Comparison of ENCODE assay signal across 1 cellular context in the genomic region with DNA sequence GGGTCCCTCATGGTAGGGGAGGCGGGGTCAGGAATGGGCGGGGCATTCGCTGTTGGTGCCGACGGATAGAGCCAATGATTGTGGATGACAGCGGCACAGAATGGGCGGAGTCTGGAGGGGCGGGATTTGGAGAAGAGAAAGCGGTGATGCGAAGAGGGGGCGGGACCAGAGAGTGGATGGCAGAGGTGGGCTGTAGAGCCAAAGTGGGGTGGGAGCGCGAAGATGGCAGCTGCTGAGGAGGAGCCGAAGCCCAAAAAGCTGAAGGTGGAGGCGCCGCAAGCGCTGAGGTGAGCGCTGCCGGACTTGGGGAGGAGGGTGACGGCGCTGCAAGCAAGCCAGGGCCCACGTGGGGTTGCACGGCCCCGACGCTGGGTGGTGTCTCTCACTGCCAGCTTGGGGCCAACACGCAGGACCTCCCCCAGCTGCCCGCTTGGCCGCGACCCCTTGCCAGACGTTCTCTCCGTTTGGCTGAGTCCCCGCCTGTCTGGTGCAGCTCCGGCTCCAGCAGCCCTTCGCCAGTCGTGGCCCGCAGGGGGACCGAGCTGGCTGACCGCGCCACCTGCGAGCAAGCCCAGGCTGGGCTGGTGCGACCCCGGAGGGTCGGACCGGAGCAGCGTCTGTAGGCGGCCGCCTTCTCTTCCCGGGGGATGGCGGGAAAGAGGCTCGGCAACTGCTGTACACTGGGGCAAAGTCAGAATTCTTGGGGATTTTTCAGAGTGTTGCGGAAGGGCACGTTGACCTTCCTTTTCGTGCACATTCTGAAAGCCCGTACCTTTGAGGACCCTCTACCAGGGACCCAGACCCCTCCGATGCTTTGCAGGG.
TF ChIP-seq lines count a peak whose summit lies in the region.

A gene (plus strand): TSS at position 165 of the 822 bp plus-strand sequence. CDS start 58 bp downstream, at position 223.

TF ChIP-seq in WTC11, 78 proteins besides CTCF, POLR2A, EP300 and RAD21 (continued from another document):
- TF ChIP-seq, protein P1, sequence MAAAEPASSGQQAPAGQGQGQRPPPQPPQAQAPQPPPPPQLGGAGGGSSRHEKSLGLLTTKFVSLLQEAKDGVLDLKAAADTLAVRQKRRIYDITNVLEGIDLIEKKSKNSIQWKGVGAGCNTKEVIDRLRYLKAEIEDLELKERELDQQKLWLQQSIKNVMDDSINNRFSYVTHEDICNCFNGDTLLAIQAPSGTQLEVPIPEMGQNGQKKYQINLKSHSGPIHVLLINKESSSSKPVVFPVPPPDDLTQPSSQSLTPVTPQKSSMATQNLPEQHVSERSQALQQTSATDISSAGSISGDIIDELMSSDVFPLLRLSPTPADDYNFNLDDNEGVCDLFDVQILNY (CRISPR knock-in tag; IDR thresholded peaks at IDR 0.05) = no peak; the same call in 1 of the 2 replicates
- TF ChIP-seq, protein P2, sequence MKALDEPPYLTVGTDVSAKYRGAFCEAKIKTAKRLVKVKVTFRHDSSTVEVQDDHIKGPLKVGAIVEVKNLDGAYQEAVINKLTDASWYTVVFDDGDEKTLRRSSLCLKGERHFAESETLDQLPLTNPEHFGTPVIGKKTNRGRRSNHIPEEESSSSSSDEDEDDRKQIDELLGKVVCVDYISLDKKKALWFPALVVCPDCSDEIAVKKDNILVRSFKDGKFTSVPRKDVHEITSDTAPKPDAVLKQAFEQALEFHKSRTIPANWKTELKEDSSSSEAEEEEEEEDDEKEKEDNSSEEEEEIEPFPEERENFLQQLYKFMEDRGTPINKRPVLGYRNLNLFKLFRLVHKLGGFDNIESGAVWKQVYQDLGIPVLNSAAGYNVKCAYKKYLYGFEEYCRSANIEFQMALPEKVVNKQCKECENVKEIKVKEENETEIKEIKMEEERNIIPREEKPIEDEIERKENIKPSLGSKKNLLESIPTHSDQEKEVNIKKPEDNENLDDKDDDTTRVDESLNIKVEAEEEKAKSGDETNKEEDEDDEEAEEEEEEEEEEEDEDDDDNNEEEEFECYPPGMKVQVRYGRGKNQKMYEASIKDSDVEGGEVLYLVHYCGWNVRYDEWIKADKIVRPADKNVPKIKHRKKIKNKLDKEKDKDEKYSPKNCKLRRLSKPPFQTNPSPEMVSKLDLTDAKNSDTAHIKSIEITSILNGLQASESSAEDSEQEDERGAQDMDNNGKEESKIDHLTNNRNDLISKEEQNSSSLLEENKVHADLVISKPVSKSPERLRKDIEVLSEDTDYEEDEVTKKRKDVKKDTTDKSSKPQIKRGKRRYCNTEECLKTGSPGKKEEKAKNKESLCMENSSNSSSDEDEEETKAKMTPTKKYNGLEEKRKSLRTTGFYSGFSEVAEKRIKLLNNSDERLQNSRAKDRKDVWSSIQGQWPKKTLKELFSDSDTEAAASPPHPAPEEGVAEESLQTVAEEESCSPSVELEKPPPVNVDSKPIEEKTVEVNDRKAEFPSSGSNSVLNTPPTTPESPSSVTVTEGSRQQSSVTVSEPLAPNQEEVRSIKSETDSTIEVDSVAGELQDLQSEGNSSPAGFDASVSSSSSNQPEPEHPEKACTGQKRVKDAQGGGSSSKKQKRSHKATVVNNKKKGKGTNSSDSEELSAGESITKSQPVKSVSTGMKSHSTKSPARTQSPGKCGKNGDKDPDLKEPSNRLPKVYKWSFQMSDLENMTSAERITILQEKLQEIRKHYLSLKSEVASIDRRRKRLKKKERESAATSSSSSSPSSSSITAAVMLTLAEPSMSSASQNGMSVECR (CRISPR knock-in tag; IDR thresholded peaks at IDR 0.05; ENCODE audit: borderline replicate concordance) = peak; percentile 30; the same call in 1 of the 2 replicates
- TF ChIP-seq, protein P3, sequence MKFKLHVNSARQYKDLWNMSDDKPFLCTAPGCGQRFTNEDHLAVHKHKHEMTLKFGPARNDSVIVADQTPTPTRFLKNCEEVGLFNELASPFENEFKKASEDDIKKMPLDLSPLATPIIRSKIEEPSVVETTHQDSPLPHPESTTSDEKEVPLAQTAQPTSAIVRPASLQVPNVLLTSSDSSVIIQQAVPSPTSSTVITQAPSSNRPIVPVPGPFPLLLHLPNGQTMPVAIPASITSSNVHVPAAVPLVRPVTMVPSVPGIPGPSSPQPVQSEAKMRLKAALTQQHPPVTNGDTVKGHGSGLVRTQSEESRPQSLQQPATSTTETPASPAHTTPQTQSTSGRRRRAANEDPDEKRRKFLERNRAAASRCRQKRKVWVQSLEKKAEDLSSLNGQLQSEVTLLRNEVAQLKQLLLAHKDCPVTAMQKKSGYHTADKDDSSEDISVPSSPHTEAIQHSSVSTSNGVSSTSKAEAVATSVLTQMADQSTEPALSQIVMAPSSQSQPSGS (CRISPR knock-in tag; IDR thresholded peaks at IDR 0.05; ENCODE audit: borderline replicate concordance, low read depth) = no peak; the same call in 1 of the 2 replicates
- TF ChIP-seq, protein P4, sequence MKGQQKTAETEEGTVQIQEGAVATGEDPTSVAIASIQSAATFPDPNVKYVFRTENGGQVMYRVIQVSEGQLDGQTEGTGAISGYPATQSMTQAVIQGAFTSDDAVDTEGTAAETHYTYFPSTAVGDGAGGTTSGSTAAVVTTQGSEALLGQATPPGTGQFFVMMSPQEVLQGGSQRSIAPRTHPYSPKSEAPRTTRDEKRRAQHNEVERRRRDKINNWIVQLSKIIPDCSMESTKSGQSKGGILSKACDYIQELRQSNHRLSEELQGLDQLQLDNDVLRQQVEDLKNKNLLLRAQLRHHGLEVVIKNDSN (CRISPR knock-in tag; IDR thresholded peaks at IDR 0.05) = peak; percentile 41; the same call in 1 of the 2 replicates
- TF ChIP-seq FOXP1 (CRISPR knock-in tag; IDR thresholded peaks at IDR 0.05; ENCODE audit: borderline replicate concordance) (peak; percentile 77; the same call in 1 of the 2 replicates), ZNF423 (CRISPR knock-in tag; IDR thresholded peaks at IDR 0.05) (no peak), NFYB (CRISPR knock-in tag; conservative IDR thresholded peaks at IDR 0.05; ENCODE audit: low read depth) (peak; percentile 32; the same call in 1 of the 2 replicates), JAZF1 (CRISPR knock-in tag; IDR thresholded peaks at IDR 0.05) (no peak), ATF1 (CRISPR knock-in tag; IDR thresholded peaks at IDR 0.05) (no peak), ZNF263 (CRISPR knock-in tag; IDR thresholded peaks at IDR 0.05; ENCODE audit: low read depth) (no peak), NR3C1 (CRISPR knock-in tag; conservative IDR thresholded peaks at IDR 0.05; ENCODE audit: low read depth) (no peak)
- TF ChIP-seq, protein P5, sequence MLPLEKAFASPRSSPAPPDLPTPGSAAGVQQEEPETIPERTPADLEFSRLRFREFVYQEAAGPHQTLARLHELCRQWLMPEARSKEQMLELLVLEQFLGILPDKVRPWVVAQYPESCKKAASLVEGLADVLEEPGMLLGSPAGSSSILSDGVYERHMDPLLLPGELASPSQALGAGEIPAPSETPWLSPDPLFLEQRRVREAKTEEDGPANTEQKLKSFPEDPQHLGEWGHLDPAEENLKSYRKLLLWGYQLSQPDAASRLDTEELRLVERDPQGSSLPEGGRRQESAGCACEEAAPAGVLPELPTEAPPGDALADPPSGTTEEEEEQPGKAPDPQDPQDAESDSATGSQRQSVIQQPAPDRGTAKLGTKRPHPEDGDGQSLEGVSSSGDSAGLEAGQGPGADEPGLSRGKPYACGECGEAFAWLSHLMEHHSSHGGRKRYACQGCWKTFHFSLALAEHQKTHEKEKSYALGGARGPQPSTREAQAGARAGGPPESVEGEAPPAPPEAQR (CRISPR knock-in tag; IDR thresholded peaks at IDR 0.05) = no peak
- TF ChIP-seq, protein P6, sequence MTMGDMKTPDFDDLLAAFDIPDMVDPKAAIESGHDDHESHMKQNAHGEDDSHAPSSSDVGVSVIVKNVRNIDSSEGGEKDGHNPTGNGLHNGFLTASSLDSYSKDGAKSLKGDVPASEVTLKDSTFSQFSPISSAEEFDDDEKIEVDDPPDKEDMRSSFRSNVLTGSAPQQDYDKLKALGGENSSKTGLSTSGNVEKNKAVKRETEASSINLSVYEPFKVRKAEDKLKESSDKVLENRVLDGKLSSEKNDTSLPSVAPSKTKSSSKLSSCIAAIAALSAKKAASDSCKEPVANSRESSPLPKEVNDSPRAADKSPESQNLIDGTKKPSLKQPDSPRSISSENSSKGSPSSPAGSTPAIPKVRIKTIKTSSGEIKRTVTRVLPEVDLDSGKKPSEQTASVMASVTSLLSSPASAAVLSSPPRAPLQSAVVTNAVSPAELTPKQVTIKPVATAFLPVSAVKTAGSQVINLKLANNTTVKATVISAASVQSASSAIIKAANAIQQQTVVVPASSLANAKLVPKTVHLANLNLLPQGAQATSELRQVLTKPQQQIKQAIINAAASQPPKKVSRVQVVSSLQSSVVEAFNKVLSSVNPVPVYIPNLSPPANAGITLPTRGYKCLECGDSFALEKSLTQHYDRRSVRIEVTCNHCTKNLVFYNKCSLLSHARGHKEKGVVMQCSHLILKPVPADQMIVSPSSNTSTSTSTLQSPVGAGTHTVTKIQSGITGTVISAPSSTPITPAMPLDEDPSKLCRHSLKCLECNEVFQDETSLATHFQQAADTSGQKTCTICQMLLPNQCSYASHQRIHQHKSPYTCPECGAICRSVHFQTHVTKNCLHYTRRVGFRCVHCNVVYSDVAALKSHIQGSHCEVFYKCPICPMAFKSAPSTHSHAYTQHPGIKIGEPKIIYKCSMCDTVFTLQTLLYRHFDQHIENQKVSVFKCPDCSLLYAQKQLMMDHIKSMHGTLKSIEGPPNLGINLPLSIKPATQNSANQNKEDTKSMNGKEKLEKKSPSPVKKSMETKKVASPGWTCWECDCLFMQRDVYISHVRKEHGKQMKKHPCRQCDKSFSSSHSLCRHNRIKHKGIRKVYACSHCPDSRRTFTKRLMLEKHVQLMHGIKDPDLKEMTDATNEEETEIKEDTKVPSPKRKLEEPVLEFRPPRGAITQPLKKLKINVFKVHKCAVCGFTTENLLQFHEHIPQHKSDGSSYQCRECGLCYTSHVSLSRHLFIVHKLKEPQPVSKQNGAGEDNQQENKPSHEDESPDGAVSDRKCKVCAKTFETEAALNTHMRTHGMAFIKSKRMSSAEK (CRISPR knock-in tag; IDR thresholded peaks at IDR 0.05; ENCODE audit: borderline replicate concordance) = no peak
- TF ChIP-seq, protein P7, sequence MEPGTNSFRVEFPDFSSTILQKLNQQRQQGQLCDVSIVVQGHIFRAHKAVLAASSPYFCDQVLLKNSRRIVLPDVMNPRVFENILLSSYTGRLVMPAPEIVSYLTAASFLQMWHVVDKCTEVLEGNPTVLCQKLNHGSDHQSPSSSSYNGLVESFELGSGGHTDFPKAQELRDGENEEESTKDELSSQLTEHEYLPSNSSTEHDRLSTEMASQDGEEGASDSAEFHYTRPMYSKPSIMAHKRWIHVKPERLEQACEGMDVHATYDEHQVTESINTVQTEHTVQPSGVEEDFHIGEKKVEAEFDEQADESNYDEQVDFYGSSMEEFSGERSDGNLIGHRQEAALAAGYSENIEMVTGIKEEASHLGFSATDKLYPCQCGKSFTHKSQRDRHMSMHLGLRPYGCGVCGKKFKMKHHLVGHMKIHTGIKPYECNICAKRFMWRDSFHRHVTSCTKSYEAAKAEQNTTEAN (CRISPR knock-in tag; IDR thresholded peaks at IDR 0.05) = 0 out of 2 replicates have a peak, but pooled peaks have one; percentile 53
- TF ChIP-seq, protein P8, sequence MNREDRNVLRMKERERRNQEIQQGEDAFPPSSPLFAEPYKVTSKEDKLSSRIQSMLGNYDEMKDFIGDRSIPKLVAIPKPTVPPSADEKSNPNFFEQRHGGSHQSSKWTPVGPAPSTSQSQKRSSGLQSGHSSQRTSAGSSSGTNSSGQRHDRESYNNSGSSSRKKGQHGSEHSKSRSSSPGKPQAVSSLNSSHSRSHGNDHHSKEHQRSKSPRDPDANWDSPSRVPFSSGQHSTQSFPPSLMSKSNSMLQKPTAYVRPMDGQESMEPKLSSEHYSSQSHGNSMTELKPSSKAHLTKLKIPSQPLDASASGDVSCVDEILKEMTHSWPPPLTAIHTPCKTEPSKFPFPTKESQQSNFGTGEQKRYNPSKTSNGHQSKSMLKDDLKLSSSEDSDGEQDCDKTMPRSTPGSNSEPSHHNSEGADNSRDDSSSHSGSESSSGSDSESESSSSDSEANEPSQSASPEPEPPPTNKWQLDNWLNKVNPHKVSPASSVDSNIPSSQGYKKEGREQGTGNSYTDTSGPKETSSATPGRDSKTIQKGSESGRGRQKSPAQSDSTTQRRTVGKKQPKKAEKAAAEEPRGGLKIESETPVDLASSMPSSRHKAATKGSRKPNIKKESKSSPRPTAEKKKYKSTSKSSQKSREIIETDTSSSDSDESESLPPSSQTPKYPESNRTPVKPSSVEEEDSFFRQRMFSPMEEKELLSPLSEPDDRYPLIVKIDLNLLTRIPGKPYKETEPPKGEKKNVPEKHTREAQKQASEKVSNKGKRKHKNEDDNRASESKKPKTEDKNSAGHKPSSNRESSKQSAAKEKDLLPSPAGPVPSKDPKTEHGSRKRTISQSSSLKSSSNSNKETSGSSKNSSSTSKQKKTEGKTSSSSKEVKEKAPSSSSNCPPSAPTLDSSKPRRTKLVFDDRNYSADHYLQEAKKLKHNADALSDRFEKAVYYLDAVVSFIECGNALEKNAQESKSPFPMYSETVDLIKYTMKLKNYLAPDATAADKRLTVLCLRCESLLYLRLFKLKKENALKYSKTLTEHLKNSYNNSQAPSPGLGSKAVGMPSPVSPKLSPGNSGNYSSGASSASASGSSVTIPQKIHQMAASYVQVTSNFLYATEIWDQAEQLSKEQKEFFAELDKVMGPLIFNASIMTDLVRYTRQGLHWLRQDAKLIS (CRISPR knock-in tag; IDR thresholded peaks at IDR 0.05; ENCODE audit: borderline replicate concordance) = no peak
